ENCODE assay signal across 1 cellular context in the genomic region with DNA sequence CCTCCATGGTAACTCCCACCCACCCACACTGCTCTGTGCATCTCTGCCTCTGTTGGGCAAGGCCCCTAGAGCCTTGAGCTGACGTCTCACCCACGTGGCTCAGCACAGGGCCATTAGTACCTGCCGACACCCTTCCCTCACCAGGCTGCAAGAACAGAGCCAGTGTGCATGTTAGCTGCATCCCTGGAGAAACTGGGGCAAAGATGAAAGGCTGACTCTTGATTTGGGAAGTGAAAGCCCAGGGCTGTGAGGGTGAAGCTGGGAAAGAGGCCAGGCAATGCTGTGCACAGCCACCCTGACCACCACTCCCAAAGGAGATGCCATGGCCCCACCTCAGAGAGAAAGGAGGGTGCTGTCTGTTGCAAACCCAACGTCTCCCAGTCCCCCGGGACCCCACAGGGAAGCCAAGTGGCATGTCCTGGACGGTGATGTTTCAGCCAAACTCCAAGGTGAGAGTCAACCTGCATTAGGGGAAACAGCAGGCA.
TF ChIP-seq lines count a peak whose summit lies in the region.

No MANE protein-coding gene starts in this region.

TF ChIP-seq in H1, 55 proteins besides CTCF, POLR2A, EP300 and RAD21:
- TF ChIP-seq SIN3A (conservative IDR thresholded peaks at IDR 0.05 in 1 of 2, IDR thresholded peaks at IDR 0.05 in 1 of 2; ENCODE audit: low read depth in 1 of 2, low read length in 2 of 2) (no peak), BACH1 (IDR thresholded peaks at IDR 0.05; ENCODE audit: low read length) (no peak), CHD1 (IDR thresholded peaks at IDR 0.05; ENCODE audit: low read depth, low read length) (no peak), CREB1 (IDR thresholded peaks at IDR 0.05) (no peak), CBX8 (IDR thresholded peaks at IDR 0.05; ENCODE audit: borderline replicate concordance, low read depth, low read length) (no peak), SP2 (IDR thresholded peaks at IDR 0.05; ENCODE audit: low read length) (no peak), RFX5 (IDR thresholded peaks at IDR 0.05; ENCODE audit: borderline replicate concordance, low read depth, low read length) (no peak), TBP (IDR thresholded peaks at IDR 0.05; ENCODE audit: low read depth, low read length) (no peak), CBX5 (IDR thresholded peaks at IDR 0.05; ENCODE audit: low read depth, low read length) (no peak), EGR1 (IDR thresholded peaks at IDR 0.05; ENCODE audit: borderline replicate concordance, low read depth, low read length) (no peak), TCF12 (IDR thresholded peaks at IDR 0.05; ENCODE audit: low read depth, low read length) (no peak), PHF8 (conservative IDR thresholded peaks at IDR 0.05; ENCODE audit: low read depth, low read length) (no peak), JUND (IDR thresholded peaks at IDR 0.05; ENCODE audit: low read length) (no peak), SIRT6 (IDR thresholded peaks at IDR 0.05; ENCODE audit: low read length) (no peak), TAF7 (optimal IDR thresholded peaks at IDR 0.05; ENCODE audit: borderline replicate concordance, low read depth, low read length) (no peak)
- TF ChIP-seq, protein P1, sequence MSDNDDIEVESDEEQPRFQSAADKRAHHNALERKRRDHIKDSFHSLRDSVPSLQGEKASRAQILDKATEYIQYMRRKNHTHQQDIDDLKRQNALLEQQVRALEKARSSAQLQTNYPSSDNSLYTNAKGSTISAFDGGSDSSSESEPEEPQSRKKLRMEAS (IDR thresholded peaks at IDR 0.05) = no peak
- TF ChIP-seq, protein P2, sequence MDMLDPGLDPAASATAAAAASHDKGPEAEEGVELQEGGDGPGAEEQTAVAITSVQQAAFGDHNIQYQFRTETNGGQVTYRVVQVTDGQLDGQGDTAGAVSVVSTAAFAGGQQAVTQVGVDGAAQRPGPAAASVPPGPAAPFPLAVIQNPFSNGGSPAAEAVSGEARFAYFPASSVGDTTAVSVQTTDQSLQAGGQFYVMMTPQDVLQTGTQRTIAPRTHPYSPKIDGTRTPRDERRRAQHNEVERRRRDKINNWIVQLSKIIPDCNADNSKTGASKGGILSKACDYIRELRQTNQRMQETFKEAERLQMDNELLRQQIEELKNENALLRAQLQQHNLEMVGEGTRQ (IDR thresholded peaks at IDR 0.05; ENCODE audit: low read length) = no peak
